In genomic region chr3:152257246-152258074, GRCh38 we compare ENCODE assay signal across 8 cellular contexts.
DNase-seq lines count a peak whose midpoint lies in the region; ATAC-seq lines count a peak whose summit lies in the region.

No MANE protein-coding gene starts in this region.

- ATAC-seq in GM18499 (IDR thresholded peaks at IDR 0.05; ENCODE audit: insufficient read depth, unreplicated experiment) (peak; percentile 86), GM21717 (IDR thresholded peaks at IDR 0.05; ENCODE audit: unreplicated experiment) (peak; percentile 52)

- in situ Hi-C loops in KBM-7 (cut with MboI; ENCODE audit: low pct_unique_long_range_greater_than_20kb, low sequenced_read_pairs) = no loop called here

- DNase-seq in KBM-7 = peak; percentile 85
- peak; percentile 61 for DNase-seq in fibroblast of peridontal ligament (ENCODE audit: extremely low read depth)
- no peak for DNase-seq in DMS 273 treated with DMSO at 0.1 percent for 48 hours (lab: John Stamatoyannopoulos, UW)
- no peak for DNase-seq in posterior cingulate gyrus
- DNase-seq in NCI-H2227 (lab: John Stamatoyannopoulos, UW; ENCODE audit: unreplicated experiment) = no peak
- no peak for DNase-seq in NCI-H1417 treated with DMSO at 0.1 percent for 48 hours (lab: John Stamatoyannopoulos, UW)

- intact Hi-C loops in posterior cingulate gyrus (cut with DNase I) = no loop called here

Comparison
In these comparisons a context has a peak if more than half of its experiments do, and no peak if none do; other contexts are left out.
1. DNase-seq: peak in KBM-7 (single experiment) and fibroblast of peridontal ligament (single experiment); none in DMS 273 treated with DMSO at 0.1 percent for 48 hours (single experiment), posterior cingulate gyrus (0 of 10), NCI-H2227 (single experiment) and NCI-H1417 treated with DMSO at 0.1 percent for 48 hours (single experiment).